In the genomic region with DNA sequence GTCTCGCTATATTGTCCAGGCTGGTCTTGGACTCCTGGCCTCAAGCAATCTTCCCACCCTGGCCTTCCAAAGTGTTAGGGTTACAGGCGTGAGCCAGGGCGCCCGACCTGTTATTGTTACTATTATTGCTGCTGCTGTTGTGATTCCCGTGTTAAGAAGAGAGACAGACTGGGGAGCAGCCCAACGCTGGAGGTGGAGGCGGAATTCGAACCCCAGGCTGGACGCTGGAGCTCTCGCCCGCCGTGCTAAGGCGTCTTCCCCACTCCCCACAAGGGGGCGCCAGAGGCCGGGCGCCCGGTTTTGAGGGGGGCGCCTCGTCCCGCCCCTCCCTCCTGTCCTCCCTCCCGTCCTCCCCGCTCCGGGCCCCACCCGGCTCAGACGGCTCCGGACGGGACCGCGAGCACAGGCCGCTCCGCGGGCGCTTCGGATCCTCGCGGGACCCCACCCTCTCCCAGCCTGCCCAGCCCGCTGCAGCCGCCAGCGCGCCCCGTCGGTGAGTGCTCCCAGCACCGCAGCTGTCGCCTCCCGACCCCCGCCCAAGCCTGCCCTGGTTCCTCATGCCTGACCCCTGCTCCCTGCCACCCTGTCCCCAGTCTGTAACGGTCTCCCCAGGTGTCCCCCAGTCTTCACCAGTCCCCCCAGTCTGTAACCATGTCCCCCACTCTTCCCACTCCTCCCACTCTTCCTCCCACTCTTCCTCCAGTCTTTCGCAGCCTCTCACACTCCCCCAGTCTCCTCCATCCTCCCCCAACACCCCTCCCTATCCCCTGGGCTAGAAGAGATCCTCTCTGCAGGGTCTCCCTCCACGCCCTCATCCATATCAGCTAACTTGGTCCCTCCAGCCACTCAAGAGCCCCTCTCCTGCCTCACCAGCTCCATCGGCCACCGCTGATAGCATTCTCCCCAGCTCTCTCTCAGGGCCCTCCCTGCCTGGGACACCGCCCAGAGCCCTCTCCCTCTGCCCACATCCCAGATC, we compare ENCODE assay signal across 8 cellular contexts. TPM values are rescaled to one million over a fixed set of nuclear protein-coding genes. Genes with fewer than 3 reads are reported as not detected.
DNase-seq lines count a peak whose midpoint lies in the region; ATAC-seq and TF ChIP-seq lines count a peak whose summit lies in the region.

A gene with protein sequence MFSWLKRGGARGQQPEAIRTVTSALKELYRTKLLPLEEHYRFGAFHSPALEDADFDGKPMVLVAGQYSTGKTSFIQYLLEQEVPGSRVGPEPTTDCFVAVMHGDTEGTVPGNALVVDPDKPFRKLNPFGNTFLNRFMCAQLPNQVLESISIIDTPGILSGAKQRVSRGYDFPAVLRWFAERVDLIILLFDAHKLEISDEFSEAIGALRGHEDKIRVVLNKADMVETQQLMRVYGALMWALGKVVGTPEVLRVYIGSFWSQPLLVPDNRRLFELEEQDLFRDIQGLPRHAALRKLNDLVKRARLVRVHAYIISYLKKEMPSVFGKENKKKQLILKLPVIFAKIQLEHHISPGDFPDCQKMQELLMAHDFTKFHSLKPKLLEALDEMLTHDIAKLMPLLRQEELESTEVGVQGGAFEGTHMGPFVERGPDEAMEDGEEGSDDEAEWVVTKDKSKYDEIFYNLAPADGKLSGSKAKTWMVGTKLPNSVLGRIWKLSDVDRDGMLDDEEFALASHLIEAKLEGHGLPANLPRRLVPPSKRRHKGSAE (plus strand): TSS at position 377 of the 976 bp plus-strand sequence. CDS start 3,191 bp downstream, outside the sequence.

- peak; percentile 72 for DNase-seq in GM13977 (ENCODE audit: low spot score)
- DNase-seq in Panc1 (ENCODE audit: low read depth, low spot score), result no peak
- DNase-seq in activated naive CD8-positive, alpha-beta T cell treated with anti-CD3 and anti-CD28 coated beads, Interleukin-2, amount 50 U/mL, for 24 hours, result peak; percentile 73
- DNase-seq in cardiac septum (ENCODE audit: low spot score), result peak; percentile 80
- peak; percentile 93 for DNase-seq in posterior vena cava (ENCODE audit: low spot score)
- no peak for DNase-seq in NCI-H1436 treated with DMSO at 0.1 percent for 48 hours (lab: John Stamatoyannopoulos, UW)

- TF ChIP-seq CTCF in GM13977 (IDR thresholded peaks at IDR 0.05; ENCODE audit: extremely low read depth, insufficient read depth, missing control alignments), result peak; percentile 64
- peak; percentile 92 for TF ChIP-seq CTCF in Panc1 (IDR thresholded peaks at IDR 0.05)

- ATAC-seq in Panc1 (peak; percentile 91), GM19397 (IDR thresholded peaks at IDR 0.05; ENCODE audit: unreplicated experiment) (no peak), HG03442 (IDR thresholded peaks at IDR 0.05; ENCODE audit: unreplicated experiment) (no peak)
- peak; percentile 79 for ATAC-seq in activated naive CD8-positive, alpha-beta T cell treated with anti-CD3 and anti-CD28 coated beads, Interleukin-2, amount 50 U/mL, for 24 hours

- peak within 1 kb of the TSS; percentile 57 to 74 for H3K4me3 ChIP-seq in Panc1 (ENCODE audit: low read depth in 2 of 2, low read length in 2 of 2)

- peaks cover 6% of the 10 kb centered on the region for H3K4me1 Mint-ChIP-seq in activated naive CD8-positive, alpha-beta T cell treated with anti-CD3 and anti-CD28 coated beads, Interleukin-2, amount 50 U/mL, for 24 hours

- H3K36me3 ChIP-seq in Panc1 (ENCODE audit: control insufficient read depth, insufficient read depth, low read length), result no peaks in the 10 kb centered on the region

- no peaks in the 10 kb centered on the region for H3K9me3 Mint-ChIP-seq in activated naive CD8-positive, alpha-beta T cell treated with anti-CD3 and anti-CD28 coated beads, Interleukin-2, amount 50 U/mL, for 24 hours

- in situ Hi-C loops in GM13977 (cut with MboI; ENCODE audit: low pct_unique_long_range_greater_than_20kb, low sequenced_read_pairs, unreplicated experiment) (no loop called here), Panc1 (cut with HindIII; ENCODE audit: low pct_unique_long_range_greater_than_20kb, low sequenced_read_pairs) (no loop called here)

- no peaks in the 10 kb centered on the region for H3K9me3 ChIP-seq in Panc1 (ENCODE audit: control insufficient read depth, insufficient read depth, low read depth, low read length)

- H3K27me3 ChIP-seq in Panc1 (ENCODE audit: control insufficient read depth, insufficient read depth, low read length), result no peaks in the 10 kb centered on the region

- no peak within 1 kb of the TSS for H3K27ac Mint-ChIP-seq in activated naive CD8-positive, alpha-beta T cell treated with anti-CD3 and anti-CD28 coated beads, Interleukin-2, amount 50 U/mL, for 24 hours

- CTCF ChIA-PET in Panc1 (lab: Charles Lee), result interaction anchor here (0.5 to 0.9 kb wide), 4 partner anchors 12 to 52 kb away, joined by 3 to 7 read pairs (median 6); no protein-coding TSS in a partner anchor

- peaks cover 3% of the 10 kb centered on the region for H3K36me3 Mint-ChIP-seq in activated naive CD8-positive, alpha-beta T cell treated with anti-CD3 and anti-CD28 coated beads, Interleukin-2, amount 50 U/mL, for 24 hours (ENCODE audit: low read depth)

- H3K4me1 ChIP-seq in Panc1 (ENCODE audit: control insufficient read depth, insufficient read depth, low read length), result no peaks in the 10 kb centered on the region

- peak within 1 kb of the TSS; percentile 66 for H3K27ac ChIP-seq in Panc1 (ENCODE audit: low read length)

- peaks cover 36% of the 10 kb centered on the region for H3K27me3 Mint-ChIP-seq in activated naive CD8-positive, alpha-beta T cell treated with anti-CD3 and anti-CD28 coated beads, Interleukin-2, amount 50 U/mL, for 24 hours

- BruUV-seq in Panc1 (replicated peaks; lab: Mats Ljungman, UMichigan), result no TSS peak

- intact Hi-C loops in Panc1 (cut with micrococcal nuclease; ENCODE audit: unreplicated experiment) (no loop called here), cardiac septum (cut with DNase I) (loop anchor here (1.0 kb wide), 2 partner anchors 30 to 75 kb away; no protein-coding TSS in a partner anchor), posterior vena cava (cut with DNase I) (loop anchor here in 1 of 2 donors (2.0 kb wide), 1 partner anchor 29 kb away; no protein-coding TSS in a partner anchor)

- H3K4me3 Mint-ChIP-seq in activated naive CD8-positive, alpha-beta T cell treated with anti-CD3 and anti-CD28 coated beads, Interleukin-2, amount 50 U/mL, for 24 hours, result peak within 1 kb of the TSS; percentile 52

- POLR2A ChIA-PET in Panc1 (lab: Charles Lee), result interaction anchor here (0.7 kb wide), 1 partner anchor 27 kb away, joined by 3 read pairs; no protein-coding TSS in a partner anchor

RNA-seq across cellular contexts. Expression of the gene that starts here (rescaled TPM):
- total RNA-seq in Panc1 (2021; ENCODE audit: unreplicated experiment) (41.8 TPM), cardiac septum (42.6 TPM), posterior vena cava (100 to 1,000 TPM; 217 to 235 TPM)
- 91.0 TPM for polyA plus RNA-seq in Panc1 (2012; ENCODE audit: insufficient read length)

Comparison
In these comparisons a context has a peak if more than half of its experiments do, and no peak if none do; other contexts are left out.
1. DNase-seq: peak in GM13977 (single experiment), activated naive CD8-positive, alpha-beta T cell treated with anti-CD3 and anti-CD28 coated beads, Interleukin-2, amount 50 U/mL, for 24 hours (single experiment), cardiac septum (single experiment) and posterior vena cava (single experiment); none in Panc1 (single experiment) and NCI-H1436 treated with DMSO at 0.1 percent for 48 hours (single experiment).
2. ATAC-seq: peak in Panc1 (single experiment) and activated naive CD8-positive, alpha-beta T cell treated with anti-CD3 and anti-CD28 coated beads, Interleukin-2, amount 50 U/mL, for 24 hours (single experiment); none in GM19397 (single experiment) and HG03442 (single experiment).